Comparison of ENCODE assay signal across 30 cellular contexts in genomic region chr21:38527737-38528136, GRCh38. TPM values are rescaled to one million over a fixed set of nuclear protein-coding genes. Genes with fewer than 3 reads are reported as not detected.
"Had no signal": no experiment of that assay in that cellular context is flagged by ENCODE, and none has a peak within 500 bp of the region (broad histone marks: within the 10 kb centered on the region; RNA-seq: fewer than 3 reads in every experiment).

No MANE protein-coding gene starts in this region.

- H3K4me1 ChIP-seq: adrenal gland, body of pancreas, gastroesophageal sphincter had no signal

- H3K4me3 ChIP-seq: adrenal gland, body of pancreas, esophagus squamous epithelium, gastroesophageal sphincter had no signal

- H3K27ac ChIP-seq: adrenal gland, body of pancreas, epithelial cell of prostate, esophagus squamous epithelium, gastroesophageal sphincter, WERI-Rb-1 had no signal

- H3K36me3 ChIP-seq: adrenal gland, esophagus squamous epithelium, gastroesophageal sphincter, WERI-Rb-1 had no signal

- ATAC-seq: activated CD4-positive, CD25-positive, alpha-beta regulatory T cell treated with anti-CD3 and anti-CD28 coated beads, Interleukin-2, amount 50 U/mL, for 24 hours; activated CD8-positive, alpha-beta T cell treated with anti-CD3 and anti-CD28 coated beads for 36 hours; activated naive CD8-positive, alpha-beta T cell treated with anti-CD3 and anti-CD28 coated beads, Interleukin-2, amount 50 U/mL, for 24 hours; activated T-cell treated with anti-CD3 and anti-CD28 coated beads, Interleukin-2, amount 50 U/mL, for 4 hours; activated T-helper 17 cell treated with anti-CD3 and anti-CD28 coated beads, Interleukin-2, amount 50 U/mL, for 72 hours; body of pancreas; gastroesophageal sphincter; T-helper 17 cell had no signal

- H3K27me3 ChIP-seq: adrenal gland, body of pancreas, esophagus squamous epithelium, gastroesophageal sphincter had no signal

- H3K9me3 ChIP-seq: adrenal gland, body of pancreas, esophagus squamous epithelium, gastroesophageal sphincter had no signal

- DNase-seq: activated B cell treated with CpG ODN at 0.5 μM for 24 hours; activated CD4-positive, alpha-beta T cell treated with anti-CD3 and anti-CD28 coated beads for 48 hours; activated CD4-positive, alpha-beta T cell treated with anti-CD3 and anti-CD28 coated beads, Interleukin-2, amount 50 U/mL, for 1 hour; activated CD4-positive, alpha-beta T cell treated with anti-CD3 and anti-CD28 coated beads, Interleukin-2, amount 50 U/mL, for 48 hours; activated CD8-positive, alpha-beta memory T cell treated with anti-CD3 and anti-CD28 coated beads for 24 hours; activated CD8-positive, alpha-beta T cell treated with anti-CD3 and anti-CD28 coated beads for 36 hours; activated effector memory CD4-positive, alpha-beta T cell treated with Interleukin-2 at 50 U/mL for 16 hours; activated gamma-delta T cell treated with Interleukin-2 at 50 U/mL for 16 hours; activated naive CD4-positive, alpha-beta T cell treated with anti-CD3 and anti-CD28 coated beads for 36 hours; activated naive CD8-positive, alpha-beta T cell treated with anti-CD3 and anti-CD28 coated beads for 36 hours; activated naive CD8-positive, alpha-beta T cell treated with anti-CD3 and anti-CD28 coated beads, Interleukin-2, amount 50 U/mL, for 24 hours; activated T-cell treated with anti-CD3 and anti-CD28 coated beads, Interleukin-2, amount 50 U/mL, for 4 hours; adrenal gland; amygdala; aorta; body of pancreas; caudate nucleus; effector CD8-positive, alpha-beta T cell; esophagus squamous epithelium; foreskin melanocyte; T-helper 1 cell; T-helper 17 cell; T1000; WERI-Rb-1 had no signal

RNA-seq across cellular contexts. Expression of gene ERG, which starts 29.5 kb away (rescaled TPM):
- total RNA-seq: activated B cell treated with CpG ODN at 0.5 μM for 24 hours; activated CD8-positive, alpha-beta T cell treated with anti-CD3 and anti-CD28 coated beads for 36 hours; activated naive CD4-positive, alpha-beta T cell treated with anti-CD3 and anti-CD28 coated beads for 36 hours; activated naive CD8-positive, alpha-beta T cell treated with anti-CD3 and anti-CD28 coated beads for 36 hours; activated T-helper 17 cell treated with anti-CD3 and anti-CD28 coated beads, Interleukin-2, amount 50 U/mL, for 72 hours; fibroblast of villous mesenchyme; T-helper 17 cell had no signal
- polyA plus RNA-seq: fibroblast of lung had no signal
